8 cellular contexts compared by ENCODE assay signal in the genomic region with DNA sequence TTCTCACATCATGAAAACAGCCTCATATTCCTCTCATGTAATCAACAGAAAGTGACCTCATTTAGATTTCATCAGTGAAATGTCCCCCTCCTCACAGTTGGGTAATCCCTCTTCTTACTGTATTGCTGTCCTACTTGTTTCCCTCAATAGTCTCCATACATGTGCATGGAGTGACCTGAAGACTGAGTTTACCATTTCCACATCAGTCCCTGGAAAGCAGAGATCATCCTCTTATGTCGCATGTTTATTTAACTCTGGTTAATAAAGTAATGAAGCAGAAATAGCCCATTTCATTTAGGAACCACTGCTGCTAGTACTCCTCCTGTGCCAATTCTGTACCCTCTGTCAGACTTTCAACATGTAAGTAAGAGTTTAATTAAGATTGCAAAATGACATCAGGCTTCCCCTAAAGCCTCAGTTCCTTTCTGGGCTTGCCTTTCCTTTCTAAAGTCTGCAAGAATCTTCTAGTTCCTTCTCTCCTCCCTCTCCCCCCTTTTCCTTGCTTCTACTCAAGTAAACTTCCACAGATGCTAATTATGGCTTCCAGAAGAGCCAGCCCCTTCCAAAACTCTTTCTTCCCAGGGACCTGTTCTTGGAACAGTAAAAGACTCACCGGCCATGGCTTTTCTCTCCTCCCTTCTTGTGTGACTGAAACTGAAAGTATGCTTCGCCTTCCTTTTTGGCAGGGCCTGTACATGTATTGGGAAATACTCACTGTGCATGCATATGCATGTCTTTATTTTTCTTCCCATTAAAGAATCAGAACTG. TPM values are rescaled to one million over a fixed set of nuclear protein-coding genes. Genes with fewer than 3 reads are reported as not detected.
DNase-seq lines count a peak whose midpoint lies in the region; ATAC-seq, FAIRE-seq and TF ChIP-seq lines count a peak whose summit lies in the region.
"Not testable (repeated sequence)": the region's sequence is repeated elsewhere in the genome, so short reads cannot be mapped to it uniquely, and the experiment has no call there.

A gene (minus strand): TSS at position 651 of the 768 bp plus-strand sequence. CDS start 31 bp downstream, at position 620.

- not testable (repeated sequence) for TF ChIP-seq CTCF in AG09319 (IDR thresholded peaks at IDR 0.05; ENCODE audit: low read depth, low read length); choroid plexus epithelial cell (conservative IDR thresholded peaks at IDR 0.05; ENCODE audit: low read depth, low read length); kidney (IDR thresholded peaks at IDR 0.05; ENCODE audit: borderline replicate concordance, extremely low read depth, insufficient read depth)

- peak within 1 kb of the TSS in 1 of 2 donors; percentile 52 for H3K9ac ChIP-seq in kidney (ENCODE audit: low read length in 2 of 2)

- peak; percentile 47 for DNase-seq in AG09319 (ENCODE audit: extremely low read depth, low read depth)
- DNase-seq in M059J (ENCODE audit: low read depth): peak; percentile 69
- peak; percentile 83 for DNase-seq in activated CD4-positive, alpha-beta T cell treated with anti-CD3 and anti-CD28 coated beads, Interleukin-2, amount 10 ng/mL, durations not matched to agents 24 days and 14 days
- peak; percentile 91 for DNase-seq in choroid plexus epithelial cell (ENCODE audit: low read depth)
- not testable (repeated sequence) for DNase-seq in kidney
- DNase-seq in skeletal muscle cell (ENCODE audit: low read depth): peak; percentile 72

- H3K4me3 ChIP-seq in choroid plexus epithelial cell (ENCODE audit: low read depth, low read length) (peak within 1 kb of the TSS; percentile 51), kidney (ENCODE audit: low read length in 2 of 2) (peak within 1 kb of the TSS; percentile 57 to 59), skeletal muscle cell (ENCODE audit: low read depth, low read length) (peak within 1 kb of the TSS; percentile 19)

- FAIRE-seq in kidney (lab: Jason Lieb, UNC): not testable (repeated sequence)

- H3K36me3 ChIP-seq in kidney (ENCODE audit: control insufficient read depth in 1 of 2, insufficient read depth in 2 of 2, low read length in 2 of 2): not testable (repeated sequence)

- not testable (repeated sequence) for H3K4me1 ChIP-seq in kidney (ENCODE audit: control insufficient read depth in 1 of 2, insufficient read depth in 1 of 2, low read depth in 1 of 2, low read length in 2 of 2)

- peak within 1 kb of the TSS; percentile 45 to 56 for H3K27ac ChIP-seq in kidney (ENCODE audit: low read depth in 2 of 2, low read length in 2 of 2)

- H3K36me3 Mint-ChIP-seq in activated CD4-positive, alpha-beta T cell treated with anti-CD3 and anti-CD28 coated beads, Interleukin-2, amount 10 ng/mL, durations not matched to agents 24 days and 14 days (ENCODE audit: low read depth): peaks cover 50% of the 10 kb centered on the region

- peaks cover 10% of the 10 kb centered on the region for H3K9me3 Mint-ChIP-seq in activated CD4-positive, alpha-beta T cell treated with anti-CD3 and anti-CD28 coated beads, Interleukin-2, amount 10 ng/mL, durations not matched to agents 24 days and 14 days

- not testable (repeated sequence) for H3K9me3 ChIP-seq in kidney (ENCODE audit: control insufficient read depth in 1 of 2, low read length in 2 of 2)

- H3K4me3 Mint-ChIP-seq in activated CD4-positive, alpha-beta T cell treated with anti-CD3 and anti-CD28 coated beads, Interleukin-2, amount 10 ng/mL, durations not matched to agents 24 days and 14 days: peak within 1 kb of the TSS; percentile 88

- ATAC-seq in GM18909 (IDR thresholded peaks at IDR 0.05; ENCODE audit: poor library complexity, unreplicated experiment): peak; percentile 94
- peak; percentile 84 for ATAC-seq in HG02870 (IDR thresholded peaks at IDR 0.05; ENCODE audit: unreplicated experiment)

- intact Hi-C loops in activated CD4-positive, alpha-beta T cell treated with anti-CD3 and anti-CD28 coated beads, Interleukin-2, amount 10 ng/mL, durations not matched to agents 24 days and 14 days (cut with micrococcal nuclease): loop anchor here (1.0 kb wide), 1 partner anchor 9 kb away; no protein-coding TSS in a partner anchor
- intact Hi-C loops in kidney (cut with DNase I): not testable (repeated sequence)

- peak within 1 kb of the TSS; percentile 91 for H3K27ac Mint-ChIP-seq in activated CD4-positive, alpha-beta T cell treated with anti-CD3 and anti-CD28 coated beads, Interleukin-2, amount 10 ng/mL, durations not matched to agents 24 days and 14 days

- not testable (repeated sequence) for H3K27me3 Mint-ChIP-seq in activated CD4-positive, alpha-beta T cell treated with anti-CD3 and anti-CD28 coated beads, Interleukin-2, amount 10 ng/mL, durations not matched to agents 24 days and 14 days

- peaks cover 38% of the 10 kb centered on the region for H3K4me1 Mint-ChIP-seq in activated CD4-positive, alpha-beta T cell treated with anti-CD3 and anti-CD28 coated beads, Interleukin-2, amount 10 ng/mL, durations not matched to agents 24 days and 14 days

RNA-seq across cellular contexts. Expression of the gene that starts here (rescaled TPM):
- 24.8 and 32.0 TPM in 2 replicates for total RNA-seq in M059J (2014; rRNA removed; shearing (Covaris generic))
- 18.7 and 21.6 TPM in 2 replicates for total RNA-seq in activated CD4-positive, alpha-beta T cell treated with anti-CD3 and anti-CD28 coated beads, Interleukin-2, amount 10 ng/mL, durations not matched to agents 24 days and 14 days
- 38.6 TPM for total RNA-seq in kidney
- polyA plus RNA-seq in kidney (ENCODE audit: insufficient read depth, low read depth, low replicate concordance): 9.7 TPM
